8 cellular contexts compared by ENCODE assay signal in genomic region chr19:29671393-29672076, GRCh38. TPM values are rescaled to one million over a fixed set of nuclear protein-coding genes. Genes with fewer than 3 reads are reported as not detected.
DNase-seq lines count a peak whose midpoint lies in the region; ATAC-seq and TF ChIP-seq lines count a peak whose summit lies in the region.

No MANE protein-coding gene starts in this region.

- H2AFZ ChIP-seq in SU-DHL-6 (ENCODE audit: low read depth, low read length, severe bottlenecking), result peak overlapping the region; percentile 71

- H3K79me2 ChIP-seq in SU-DHL-6 (ENCODE audit: insufficient read depth, low read length), result no peaks in the 10 kb centered on the region

- peak overlapping the region; percentile 29 for H3K4me2 ChIP-seq in SU-DHL-6 (ENCODE audit: low read depth, low read length, poor library complexity, severe bottlenecking)

- TF ChIP-seq CTCF in AG04450 (IDR thresholded peaks at IDR 0.05; ENCODE audit: low read depth, low read length) (0 out of 2 replicates have a peak, but pooled peaks have one; percentile 6), SU-DHL-6 (IDR thresholded peaks at IDR 0.05; ENCODE audit: insufficient read depth, low read length, poor library complexity, severe bottlenecking) (no peak)

- peaks cover 55% of the 10 kb centered on the region for H3K36me3 Mint-ChIP-seq in activated naive CD8-positive, alpha-beta T cell treated with anti-CD3 and anti-CD28 coated beads for 36 hours

- no peaks in the 10 kb centered on the region for H4K20me1 ChIP-seq in SU-DHL-6 (ENCODE audit: low read depth, low read length)

- H3F3A ChIP-seq in SU-DHL-6 (ENCODE audit: insufficient read depth), result peaks cover 7% of the 10 kb centered on the region

- H3K27me3 ChIP-seq in AG04450 (ENCODE audit: control insufficient read depth, insufficient read depth, low read length) (no peaks in the 10 kb centered on the region), SU-DHL-6 (ENCODE audit: low read length) (no peaks in the 10 kb centered on the region)

- no peak for DNase-seq in AG04450 (ENCODE audit: low read depth, low spot score)
- peak; percentile 84 for DNase-seq in activated naive CD8-positive, alpha-beta T cell treated with anti-CD3 and anti-CD28 coated beads for 36 hours
- DNase-seq in left kidney (ENCODE audit: low read depth, low spot score), result peak; percentile 69
- peak; percentile 73 to 81 for DNase-seq in stimulated activated CD8-positive, alpha-beta memory T cell treated with anti-CD3 and anti-CD28 coated beads, Interleukin-2, amount 100 ng/mL, for 48 hours (ENCODE audit: low read depth in 2 of 2)
- DNase-seq in NCI-H524 (lab: John Stamatoyannopoulos, UW), result no peak

- CTCF ChIA-PET in AG04450 (lab: Charles Lee), result interaction anchor here (0.6 to 2.3 kb wide), 5 partner anchors 10 to 349 kb away, joined by 3 to 17 read pairs (median 7); no protein-coding TSS in a partner anchor

- peak overlapping the region; percentile 53 for H3K4me3 Mint-ChIP-seq in activated naive CD8-positive, alpha-beta T cell treated with anti-CD3 and anti-CD28 coated beads for 36 hours

- ATAC-seq in GM18868 (IDR thresholded peaks at IDR 0.05; ENCODE audit: unreplicated experiment) (peak; percentile 78), HG03064 (IDR thresholded peaks at IDR 0.05; ENCODE audit: low read depth, unreplicated experiment) (peak; percentile 62)

- H3K9me3 Mint-ChIP-seq in activated naive CD8-positive, alpha-beta T cell treated with anti-CD3 and anti-CD28 coated beads for 36 hours, result peaks cover 5% of the 10 kb centered on the region

- no peaks in the 10 kb centered on the region for H3K9me2 ChIP-seq in SU-DHL-6 (replicated peaks; ENCODE audit: insufficient read depth, low read length)

- no peaks in the 10 kb centered on the region for H3K27me3 Mint-ChIP-seq in activated naive CD8-positive, alpha-beta T cell treated with anti-CD3 and anti-CD28 coated beads for 36 hours

- POLR2A ChIA-PET in AG04450 (lab: Yijun Ruan, JAX), result no interaction called here

- peak overlapping the region; percentile 10; the same call in 1 of the 2 replicates for H3K9ac ChIP-seq in SU-DHL-6 (ENCODE audit: low read length)

- no peak overlapping the region for H3K4me3 ChIP-seq in AG04450 (ENCODE audit: low read depth, low read length)
- H3K4me3 ChIP-seq in SU-DHL-6 (ENCODE audit: insufficient read depth, low read length, poor library complexity, severe bottlenecking), result no peak overlapping the region

- no peaks in the 10 kb centered on the region for H3K36me3 ChIP-seq in SU-DHL-6 (ENCODE audit: low read length)

- H3K4me1 Mint-ChIP-seq in activated naive CD8-positive, alpha-beta T cell treated with anti-CD3 and anti-CD28 coated beads for 36 hours, result peaks cover 85% of the 10 kb centered on the region

- H3K9me3 ChIP-seq in AG04450 (ENCODE audit: control insufficient read depth, insufficient read depth, low read length), result no peaks in the 10 kb centered on the region; the same call in 1 of the 2 replicates
- H3K9me3 ChIP-seq in SU-DHL-6 (ENCODE audit: insufficient read depth, low read length), result no peaks in the 10 kb centered on the region

- H3K27ac Mint-ChIP-seq in activated naive CD8-positive, alpha-beta T cell treated with anti-CD3 and anti-CD28 coated beads for 36 hours, result peak overlapping the region; percentile 89

- H3K27ac ChIP-seq in AG04450 (ENCODE audit: low read depth, low read length), result no peak overlapping the region
- H3K27ac ChIP-seq in SU-DHL-6 (ENCODE audit: low read depth, low read length), result peak overlapping the region; percentile 71

RNA-seq across cellular contexts. Expression of gene PLEKHF1, which starts 6.3 kb away (rescaled TPM):
- 5.4 and 6.4 TPM in 2 replicates for polyA plus RNA-seq in AG04450 (2011; rRNA removed)
- polyA minus RNA-seq in AG04450 (2011; rRNA and poly(A)+ RNA removed), result 7.9 and 10.2 TPM in 2 replicates
- total RNA-seq in activated naive CD8-positive, alpha-beta T cell treated with anti-CD3 and anti-CD28 coated beads for 36 hours, result 10 to 100 TPM; 21.7 to 22.2 TPM

RNA-seq across cellular contexts. Expression of gene C19orf12, which starts 43.5 kb away (rescaled TPM):
- polyA plus RNA-seq in AG04450 (2011; rRNA removed), result 27.1 and 27.9 TPM in 2 replicates
- 10.9 and 11.3 TPM in 2 replicates for polyA minus RNA-seq in AG04450 (2011; rRNA and poly(A)+ RNA removed)
- 10 to 100 TPM; 30.9 to 32.3 TPM for total RNA-seq in activated naive CD8-positive, alpha-beta T cell treated with anti-CD3 and anti-CD28 coated beads for 36 hours

Comparison
In these comparisons a context has a peak if more than half of its experiments do, and no peak if none do; other contexts are left out.
1. DNase-seq: peak in activated naive CD8-positive, alpha-beta T cell treated with anti-CD3 and anti-CD28 coated beads for 36 hours (single experiment), left kidney (single experiment) and stimulated activated CD8-positive, alpha-beta memory T cell treated with anti-CD3 and anti-CD28 coated beads, Interleukin-2, amount 100 ng/mL, for 48 hours (2 of 2); none in AG04450 (single experiment) and NCI-H524 (0 of 2).